20 cellular contexts compared by ENCODE assay signal in genomic region chr15:65986416-65986815, GRCh38.
DNase-seq lines count a peak whose midpoint lies in the region; ATAC-seq and TF ChIP-seq lines count a peak whose summit lies in the region.
"Had no signal": no experiment of that assay in that cellular context is flagged by ENCODE, and none has a peak within 500 bp of the region (broad histone marks: within the 10 kb centered on the region; RNA-seq: fewer than 3 reads in every experiment).

No MANE protein-coding gene starts in this region.

- peak; percentile 28 for DNase-seq in ACHN
- DNase-seq in epithelial cell of proximal tubule (ENCODE audit: low read depth), result peak; percentile 92
- peak; percentile 82 for DNase-seq in kidney glomerular epithelial cell (lab: John Stamatoyannopoulos, UW)
- DNase-seq in renal cortical epithelial cell (ENCODE audit: low read depth), result peak; percentile 93
- no peak for DNase-seq in inferior parietal cortex (ENCODE audit: extremely low spot score)
- DNase-seq in coronary artery (ENCODE audit: low spot score), result no peak
- DNase-seq: AML-193; BE2C; Calu3; CD4-positive, alpha-beta T cell; CD8-positive, alpha-beta memory T cell; DMS53; DMS79 treated with DMSO at 0.1 percent for 48 hours; GF-D8; H9 had no signal

- in situ Hi-C loops in ACHN (cut with HindIII; ENCODE audit: low pct_ligation_motif_present, low pct_unique_long_range_greater_than_20kb, low sequenced_read_pairs), result no loop called here

- H3K4me3 ChIP-seq in epithelial cell of proximal tubule (ENCODE audit: low read depth, low read length), result no peak overlapping the region
- no peak overlapping the region for H3K4me3 ChIP-seq in coronary artery
- H3K4me3 ChIP-seq: BLaER1 treated with 17β-estradiol and CSF1 and Interleukin-3, amounts not matched to agents 10 nM and 100 nM; GM23338 had no signal

- no peak overlapping the region for H3K27ac ChIP-seq in coronary artery
- H3K27ac ChIP-seq: 22Rv1; BLaER1 treated with 17β-estradiol and CSF1 and Interleukin-3, amounts not matched to agents 10 nM and 100 nM had no signal

- no peak for ATAC-seq in HG02970 (IDR thresholded peaks at IDR 0.05; ENCODE audit: low FRiP score, unreplicated experiment)
- ATAC-seq: GM23338, HCT116 had no signal

- TF ChIP-seq CTCF in epithelial cell of proximal tubule (conservative IDR thresholded peaks at IDR 0.05; ENCODE audit: low read depth, low read length), result no peak
- no peak for TF ChIP-seq CTCF in coronary artery (IDR thresholded peaks at IDR 0.05)

Comparison
In these comparisons a context has a peak if more than half of its experiments do, and no peak if none do; other contexts are left out.
1. DNase-seq: peak in ACHN (single experiment), epithelial cell of proximal tubule (single experiment), kidney glomerular epithelial cell (single experiment) and renal cortical epithelial cell (single experiment); none in inferior parietal cortex (single experiment) and coronary artery (single experiment).